In genomic region chr1:12453400-12454343, GRCh38 we compare ENCODE assay signal across 10 cellular contexts.
DNase-seq lines count a peak whose midpoint lies in the region; ATAC-seq lines count a peak whose summit lies in the region.
"Had no signal": no experiment of that assay in that cellular context is flagged by ENCODE, and none has a peak within 500 bp of the region (broad histone marks: within the 10 kb centered on the region; RNA-seq: fewer than 3 reads in every experiment).

No MANE protein-coding gene starts in this region.

- no peaks in the 10 kb centered on the region for H3K9me3 ChIP-seq in NT2/D1 (ENCODE audit: insufficient read depth, low read length)

- peaks cover 92% of the 10 kb centered on the region for H3K4me1 Mint-ChIP-seq in activated naive CD8-positive, alpha-beta T cell treated with anti-CD3 and anti-CD28 coated beads for 36 hours
- peaks cover 35 to 69% of the 10 kb centered on the region in 2 donors for H3K4me1 Mint-ChIP-seq in stimulated activated naive B cell treated with anti-CD40 and anti-IgM and Interleukin-4, amounts not matched to agents 10 μg/mL and 1 μg/mL and 100 μg/mL, for 72 hours

- no peak overlapping the region for H3K9ac ChIP-seq in NT2/D1 (ENCODE audit: insufficient read length, low read depth)

- H3K36me3 Mint-ChIP-seq in activated naive CD8-positive, alpha-beta T cell treated with anti-CD3 and anti-CD28 coated beads for 36 hours: peaks cover 71% of the 10 kb centered on the region
- peaks cover 18 to 48% of the 10 kb centered on the region in 2 donors for H3K36me3 Mint-ChIP-seq in stimulated activated naive B cell treated with anti-CD40 and anti-IgM and Interleukin-4, amounts not matched to agents 10 μg/mL and 1 μg/mL and 100 μg/mL, for 72 hours

- H3K9me3 Mint-ChIP-seq in activated naive CD8-positive, alpha-beta T cell treated with anti-CD3 and anti-CD28 coated beads for 36 hours: peaks cover 6% of the 10 kb centered on the region
- no peaks in the 10 kb centered on the region for H3K9me3 Mint-ChIP-seq in stimulated activated naive B cell treated with anti-CD40 and anti-IgM and Interleukin-4, amounts not matched to agents 10 μg/mL and 1 μg/mL and 100 μg/mL, for 72 hours

- no peak overlapping the region for H3K4me3 ChIP-seq in NT2/D1 (ENCODE audit: insufficient read length, low read depth)
- H3K4me3 ChIP-seq: cardiac muscle cell had no signal

- H3K27me3 ChIP-seq in NT2/D1 (ENCODE audit: insufficient read depth, insufficient read length): no peaks in the 10 kb centered on the region
- H3K27me3 ChIP-seq: cardiac muscle cell had no signal

- peak overlapping the region; percentile 49 for H3K4me3 Mint-ChIP-seq in activated naive CD8-positive, alpha-beta T cell treated with anti-CD3 and anti-CD28 coated beads for 36 hours
- H3K4me3 Mint-ChIP-seq in stimulated activated naive B cell treated with anti-CD40 and anti-IgM and Interleukin-4, amounts not matched to agents 10 μg/mL and 1 μg/mL and 100 μg/mL, for 72 hours: peak overlapping the region in 1 of 2 donors; percentile 29

- ATAC-seq in left colon (peak; percentile 47), GM19455 (IDR thresholded peaks at IDR 0.05; ENCODE audit: unreplicated experiment) (no peak), HG03108 (IDR thresholded peaks at IDR 0.05; ENCODE audit: unreplicated experiment) (no peak)
- peak; percentile 43 to 58 for ATAC-seq in stimulated activated naive B cell treated with anti-CD40 and anti-IgM and Interleukin-4, amounts not matched to agents 10 μg/mL and 1 μg/mL and 100 μg/mL, for 72 hours (replicated peaks)

- peak overlapping the region; percentile 99 for H3K27ac Mint-ChIP-seq in activated naive CD8-positive, alpha-beta T cell treated with anti-CD3 and anti-CD28 coated beads for 36 hours
- H3K27ac Mint-ChIP-seq in stimulated activated naive B cell treated with anti-CD40 and anti-IgM and Interleukin-4, amounts not matched to agents 10 μg/mL and 1 μg/mL and 100 μg/mL, for 72 hours: peak overlapping the region; percentile 87

- peak; percentile 13 for DNase-seq in NT2/D1 (ENCODE audit: low read depth, low spot score)
- peak; percentile 50 for DNase-seq in activated naive CD8-positive, alpha-beta T cell treated with anti-CD3 and anti-CD28 coated beads for 36 hours
- no peak for DNase-seq in left colon
- no peak for DNase-seq in stimulated activated naive B cell treated with anti-CD40 and anti-IgM and Interleukin-4, amounts not matched to agents 10 μg/mL and 1 μg/mL and 100 μg/mL, for 72 hours
- no peak for DNase-seq in LoVo (ENCODE audit: low spot score)
- no peak for DNase-seq in NCI-H2081 (lab: John Stamatoyannopoulos, UW)
- DNase-seq: MV-4-11 had no signal

- H3K36me3 ChIP-seq in NT2/D1 (ENCODE audit: insufficient read depth, insufficient read length, low read length): no peaks in the 10 kb centered on the region
- H3K36me3 ChIP-seq: cardiac muscle cell had no signal

- no peaks in the 10 kb centered on the region for H3K27me3 Mint-ChIP-seq in activated naive CD8-positive, alpha-beta T cell treated with anti-CD3 and anti-CD28 coated beads for 36 hours
- H3K27me3 Mint-ChIP-seq in stimulated activated naive B cell treated with anti-CD40 and anti-IgM and Interleukin-4, amounts not matched to agents 10 μg/mL and 1 μg/mL and 100 μg/mL, for 72 hours: no peaks in the 10 kb centered on the region

- no peaks in the 10 kb centered on the region for H3K4me1 ChIP-seq in NT2/D1 (ENCODE audit: insufficient read depth, insufficient read length)

- intact Hi-C loops in left colon (cut with DNase I, micrococcal nuclease): no loop called here

Comparison
In these comparisons a context has a peak if more than half of its experiments do, and no peak if none do; other contexts are left out.
1. DNase-seq: peak in NT2/D1 (single experiment) and activated naive CD8-positive, alpha-beta T cell treated with anti-CD3 and anti-CD28 coated beads for 36 hours (single experiment); none in left colon (0 of 2), stimulated activated naive B cell treated with anti-CD40 and anti-IgM and Interleukin-4, amounts not matched to agents 10 μg/mL and 1 μg/mL and 100 μg/mL, for 72 hours (single experiment), LoVo (single experiment) and NCI-H2081 (0 of 2).
2. ATAC-seq: peak in left colon (single experiment) and stimulated activated naive B cell treated with anti-CD40 and anti-IgM and Interleukin-4, amounts not matched to agents 10 μg/mL and 1 μg/mL and 100 μg/mL, for 72 hours (2 of 2); none in GM19455 (single experiment) and HG03108 (single experiment).